Comparison of ENCODE assay signal across 20 cellular contexts in the genomic region with DNA sequence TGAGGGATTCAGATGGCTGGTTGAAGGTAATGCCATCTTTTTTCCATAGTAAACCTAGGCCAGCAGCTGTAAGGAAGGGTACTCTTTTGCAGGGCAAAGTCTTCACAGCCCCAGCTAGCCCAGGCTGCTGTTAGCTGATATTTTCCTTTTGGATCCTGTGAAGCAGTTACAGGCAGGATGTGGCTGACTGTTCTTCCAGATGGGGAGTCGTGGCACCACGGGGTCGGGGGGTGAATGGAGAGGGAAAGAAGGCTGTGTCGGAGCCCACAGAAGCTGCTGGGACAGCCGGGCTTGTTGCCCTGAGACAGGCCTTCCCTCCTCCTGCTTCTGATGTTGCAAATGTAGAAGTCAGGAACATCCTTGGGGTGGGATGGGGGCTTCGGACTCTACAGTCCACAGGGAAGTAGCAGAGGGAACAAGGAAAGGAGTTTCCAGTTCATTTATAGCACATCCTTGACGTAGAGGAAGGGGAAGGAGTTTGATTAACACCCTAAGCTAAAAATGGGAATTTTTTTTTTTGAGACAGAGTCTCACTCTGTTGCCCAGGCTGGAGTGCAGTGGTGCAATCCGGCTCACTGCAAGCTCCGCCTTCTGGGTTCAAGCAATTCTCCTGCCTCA.
"Had no signal": no experiment of that assay in that cellular context is flagged by ENCODE, and none has a peak within 500 bp of the region (broad histone marks: within the 10 kb centered on the region; RNA-seq: fewer than 3 reads in every experiment).

No MANE protein-coding gene starts in this region.

- H3K27me3 Mint-ChIP-seq: effector memory CD8-positive, alpha-beta T cell; stimulated activated naive B cell treated with anti-CD40 and anti-IgM and Interleukin-4, amounts not matched to agents 10 μg/mL and 1 μg/mL and 100 μg/mL, for 72 hours; stimulated activated naive CD8-positive, alpha-beta T cell treated with anti-CD3 and anti-CD28 coated beads, Interleukin-15, amount 100 ng/mL, for 72 hours had no signal

- H3K27me3 ChIP-seq: cardiac muscle cell, esophagus squamous epithelium, testis, tibial artery had no signal

- H3K4me3 ChIP-seq: cardiac muscle cell, coronary artery, esophagus squamous epithelium, lung, testis, tibial artery had no signal

- H3K27ac Mint-ChIP-seq: effector memory CD8-positive, alpha-beta T cell; memory B cell; natural killer cell; stimulated activated naive B cell treated with anti-CD40 and anti-IgM and Interleukin-4, amounts not matched to agents 10 μg/mL and 1 μg/mL and 100 μg/mL, for 72 hours; type B pancreatic cell had no signal

- H3K9me3 Mint-ChIP-seq: effector memory CD8-positive, alpha-beta T cell; memory B cell; natural killer cell; stimulated activated naive B cell treated with anti-CD40 and anti-IgM and Interleukin-4, amounts not matched to agents 10 μg/mL and 1 μg/mL and 100 μg/mL, for 72 hours; stimulated activated naive CD8-positive, alpha-beta T cell treated with anti-CD3 and anti-CD28 coated beads, Interleukin-15, amount 100 ng/mL, for 72 hours; type B pancreatic cell had no signal

- H3K27ac ChIP-seq: cardiac muscle cell, coronary artery, esophagus squamous epithelium, tibial artery had no signal

- DNase-seq: dermis blood vessel endothelial cell; effector memory CD8-positive, alpha-beta T cell; erythroblast; esophagus squamous epithelium; foreskin melanocyte; hippocampal formation; left cardiac atrium; natural killer cell; retina; stimulated activated CD4-positive, alpha-beta T cell treated with anti-CD3 and anti-CD28 coated beads, Interleukin-2, amount 100 ng/mL, for 24 hours; stimulated activated naive B cell treated with anti-CD40 and anti-IgM and Interleukin-4, amounts not matched to agents 10 μg/mL and 1 μg/mL and 100 μg/mL, for 72 hours; stimulated activated naive CD8-positive, alpha-beta T cell treated with anti-CD3 and anti-CD28 coated beads, Interleukin-15, amount 100 ng/mL, for 72 hours; testis; tibial artery had no signal

- H3K36me3 Mint-ChIP-seq: memory B cell; natural killer cell; stimulated activated naive B cell treated with anti-CD40 and anti-IgM and Interleukin-4, amounts not matched to agents 10 μg/mL and 1 μg/mL and 100 μg/mL, for 72 hours had no signal

- H3K4me1 Mint-ChIP-seq: memory B cell; stimulated activated naive B cell treated with anti-CD40 and anti-IgM and Interleukin-4, amounts not matched to agents 10 μg/mL and 1 μg/mL and 100 μg/mL, for 72 hours; stimulated activated naive CD8-positive, alpha-beta T cell treated with anti-CD3 and anti-CD28 coated beads, Interleukin-15, amount 100 ng/mL, for 72 hours had no signal

- H3K4me3 Mint-ChIP-seq: effector memory CD8-positive, alpha-beta T cell; memory B cell; natural killer cell; stimulated activated naive B cell treated with anti-CD40 and anti-IgM and Interleukin-4, amounts not matched to agents 10 μg/mL and 1 μg/mL and 100 μg/mL, for 72 hours; stimulated activated naive CD8-positive, alpha-beta T cell treated with anti-CD3 and anti-CD28 coated beads, Interleukin-15, amount 100 ng/mL, for 72 hours; type B pancreatic cell had no signal

- H3K9me3 ChIP-seq: esophagus squamous epithelium, testis, tibial artery had no signal

- H3K36me3 ChIP-seq: cardiac muscle cell, esophagus squamous epithelium, tibial artery had no signal

- ATAC-seq: effector memory CD8-positive, alpha-beta T cell; natural killer cell; sciatic nerve; stimulated activated naive B cell treated with anti-CD40 and anti-IgM and Interleukin-4, amounts not matched to agents 10 μg/mL and 1 μg/mL and 100 μg/mL, for 72 hours; stimulated activated naive CD8-positive, alpha-beta T cell treated with anti-CD3 and anti-CD28 coated beads, Interleukin-15, amount 100 ng/mL, for 72 hours had no signal

- H3K4me1 ChIP-seq: esophagus squamous epithelium, tibial artery had no signal
